Comparison of ENCODE assay signal across 1 cellular context in genomic region chr17:78601577-78602190, GRCh38.
TF ChIP-seq lines count a peak whose summit lies in the region.

No MANE protein-coding gene starts in this region.

TF ChIP-seq in HepG2, 621 proteins besides CTCF, POLR2A, EP300 and RAD21 (continued from another document and continues in another):
- TF ChIP-seq CEBPZ (IDR thresholded peaks at IDR 0.05; ENCODE audit: low read length): no peak
- peak; percentile 89 for TF ChIP-seq BRD4 (CRISPR knock-in tag; IDR thresholded peaks at IDR 0.05)
- no peak; the same call in 1 of the 2 replicates for TF ChIP-seq AHR (CRISPR knock-in tag; IDR thresholded peaks at IDR 0.05)
- TF ChIP-seq PLSCR1 (CRISPR knock-in tag; IDR thresholded peaks at IDR 0.05; ENCODE audit: borderline replicate concordance): no peak
- peak; percentile 97 for TF ChIP-seq RXRB (CRISPR knock-in tag; IDR thresholded peaks at IDR 0.05; ENCODE audit: borderline replicate concordance)
- peak; percentile 88 for TF ChIP-seq ZMYM3 (CRISPR knock-in tag; IDR thresholded peaks at IDR 0.05)
- TF ChIP-seq ZNF580 (CRISPR knock-in tag; IDR thresholded peaks at IDR 0.05; ENCODE audit: borderline replicate concordance, low read depth): peak; percentile 60; the same call in 1 of the 2 replicates
- peak; percentile 94 for TF ChIP-seq HOXA3 (CRISPR knock-in tag; IDR thresholded peaks at IDR 0.05)
- peak; percentile 79; the same call in 1 of the 2 replicates for TF ChIP-seq ZSCAN21 (CRISPR knock-in tag; IDR thresholded peaks at IDR 0.05; ENCODE audit: borderline replicate concordance)
- TF ChIP-seq ZNF703 (CRISPR knock-in tag; IDR thresholded peaks at IDR 0.05; ENCODE audit: borderline replicate concordance): peak; percentile 95
- TF ChIP-seq GZF1 (CRISPR knock-in tag; IDR thresholded peaks at IDR 0.05): no peak
- TF ChIP-seq ZZZ3 (CRISPR knock-in tag; IDR thresholded peaks at IDR 0.05; ENCODE audit: borderline replicate concordance): peak; percentile 66; the same call in 1 of the 2 replicates
- TF ChIP-seq ZNF121 (CRISPR knock-in tag; IDR thresholded peaks at IDR 0.05): 0 out of 2 replicates have a peak, but pooled peaks have one; percentile 29
- TF ChIP-seq FUBP1 (CRISPR knock-in tag; IDR thresholded peaks at IDR 0.05; ENCODE audit: borderline replicate concordance): no peak
- TF ChIP-seq HNRNPLL (IDR thresholded peaks at IDR 0.05; ENCODE audit: low read depth, low read length, poor library complexity, severe bottlenecking): no peak
- no peak for TF ChIP-seq ZNF850 (CRISPR knock-in tag; conservative IDR thresholded peaks at IDR 0.05)
- TF ChIP-seq SIN3B (IDR thresholded peaks at IDR 0.05; ENCODE audit: low read length): no peak
- peak; percentile 91; the same call in 1 of the 2 replicates for TF ChIP-seq NFKBIZ (CRISPR knock-in tag; IDR thresholded peaks at IDR 0.05)
- TF ChIP-seq ZNF775 (CRISPR knock-in tag; IDR thresholded peaks at IDR 0.05; ENCODE audit: borderline replicate concordance): no peak
- TF ChIP-seq ZNF710 (CRISPR knock-in tag; IDR thresholded peaks at IDR 0.05; ENCODE audit: borderline replicate concordance): peak; percentile 88
- no peak for TF ChIP-seq ZNF207 (IDR thresholded peaks at IDR 0.05; ENCODE audit: borderline replicate concordance)
- no peak for TF ChIP-seq ZNF549 (CRISPR knock-in tag; IDR thresholded peaks at IDR 0.05)
- TF ChIP-seq DPF2 (CRISPR knock-in tag; IDR thresholded peaks at IDR 0.05; ENCODE audit: borderline replicate concordance, low read depth): peak; percentile 87
- peak; percentile 98 for TF ChIP-seq TBL1XR1 (IDR thresholded peaks at IDR 0.05; ENCODE audit: borderline replicate concordance, low read length, partially characterized antibody)
- 0 out of 2 replicates have a peak, but pooled peaks have one; percentile 71 for TF ChIP-seq ZNF713 (CRISPR knock-in tag; IDR thresholded peaks at IDR 0.05)
- peak; percentile 59 for TF ChIP-seq ZNF781 (CRISPR knock-in tag; IDR thresholded peaks at IDR 0.05; ENCODE audit: borderline replicate concordance, not compliant biosample characterization)
- TF ChIP-seq ZBTB40 (IDR thresholded peaks at IDR 0.05): no peak
- TF ChIP-seq ZBTB40 (CRISPR knock-in tag; IDR thresholded peaks at IDR 0.05): peak; percentile 77; the same call in 1 of the 2 replicates
- no peak for TF ChIP-seq RBM39 (IDR thresholded peaks at IDR 0.05; ENCODE audit: low read depth, low read length, poor library complexity, severe bottlenecking)
- peak; percentile 83 for TF ChIP-seq TCF7 (IDR thresholded peaks at IDR 0.05; ENCODE audit: low read depth)
- no peak for TF ChIP-seq ZNF589 (CRISPR knock-in tag; conservative IDR thresholded peaks at IDR 0.05)
- peak; percentile 97 for TF ChIP-seq IKZF5 (CRISPR knock-in tag; IDR thresholded peaks at IDR 0.05)
- TF ChIP-seq HNF4G (IDR thresholded peaks at IDR 0.05; ENCODE audit: borderline replicate concordance, low read depth, low read length): peak; percentile 80
- peak; percentile 97; the same call in 1 of the 2 replicates for TF ChIP-seq HNF4G (CRISPR knock-in tag; IDR thresholded peaks at IDR 0.05; ENCODE audit: borderline replicate concordance, low read depth)
- TF ChIP-seq KDM1A (CRISPR knock-in tag; IDR thresholded peaks at IDR 0.05): peak; percentile 89
- TF ChIP-seq SKIL (CRISPR knock-in tag; IDR thresholded peaks at IDR 0.05; ENCODE audit: borderline replicate concordance): peak; percentile 95
- no peak for TF ChIP-seq ARNT (IDR thresholded peaks at IDR 0.05)
- no peak for TF ChIP-seq ZNF451 (CRISPR knock-in tag; IDR thresholded peaks at IDR 0.05)
- TF ChIP-seq ZSCAN12 (CRISPR knock-in tag; IDR thresholded peaks at IDR 0.05): no peak
- no peak for TF ChIP-seq ISX (CRISPR knock-in tag; conservative IDR thresholded peaks at IDR 0.05)
- no peak for TF ChIP-seq REL (CRISPR knock-in tag; conservative IDR thresholded peaks at IDR 0.05)
- TF ChIP-seq FOXO1 (CRISPR knock-in tag; IDR thresholded peaks at IDR 0.05): peak; percentile 90
- peak; percentile 51; the same call in 1 of the 2 replicates for TF ChIP-seq ZNF652 (CRISPR knock-in tag; IDR thresholded peaks at IDR 0.05; ENCODE audit: borderline replicate concordance, low read depth)
